13 cellular contexts compared by ENCODE assay signal in the genomic region with DNA sequence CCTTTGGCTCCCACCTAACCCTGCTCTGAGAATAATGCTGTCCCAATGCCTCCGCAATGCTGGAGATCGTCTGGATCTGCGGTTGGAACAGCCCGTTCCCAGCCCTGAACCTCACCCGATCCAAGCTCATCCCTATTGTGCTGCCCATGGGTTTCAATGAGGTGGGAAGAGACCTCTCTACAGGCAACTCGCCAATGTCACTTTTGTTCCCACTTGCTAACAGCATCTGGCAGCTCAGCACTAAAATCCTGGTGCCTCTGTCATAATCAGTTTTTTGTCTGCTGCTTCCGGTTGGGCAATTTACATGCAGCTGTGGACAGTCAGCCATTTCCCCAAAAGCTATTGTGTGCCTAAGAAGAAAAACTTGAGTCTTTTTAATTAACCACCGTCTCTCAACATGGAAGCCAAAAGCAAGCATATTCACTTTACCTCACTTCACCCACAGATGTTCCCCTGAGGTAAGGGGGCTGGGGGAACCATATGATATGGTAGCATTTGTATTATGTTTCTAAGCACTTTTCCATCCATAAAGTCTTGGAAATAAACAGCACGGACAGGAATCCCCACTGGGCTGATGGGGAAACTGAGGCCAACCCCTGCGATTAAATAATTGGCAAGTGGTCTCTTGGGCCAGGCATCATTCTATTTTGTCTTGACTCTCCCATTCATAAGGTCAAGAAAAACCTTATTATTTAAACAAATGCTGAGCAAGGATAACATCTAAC.
DNase-seq lines count a peak whose midpoint lies in the region; ATAC-seq and TF ChIP-seq lines count a peak whose summit lies in the region.
"Had no signal": no experiment of that assay in that cellular context is flagged by ENCODE, and none has a peak within 500 bp of the region (broad histone marks: within the 10 kb centered on the region; RNA-seq: fewer than 3 reads in every experiment).

No MANE protein-coding gene starts in this region.

- no peak overlapping the region for H3K4me3 Mint-ChIP-seq in CD4-positive, alpha-beta T cell
- H3K4me3 Mint-ChIP-seq: activated T-cell treated with anti-CD3 and anti-CD28 coated beads, Interleukin-2, amount 50 U/mL, for 4 hours; natural killer cell had no signal

- TF ChIP-seq CTCF in AG10803 (conservative IDR thresholded peaks at IDR 0.05; ENCODE audit: low read length) (no peak), left lung (IDR thresholded peaks at IDR 0.05) (no peak)
- no peak for TF ChIP-seq CTCF in CD4-positive, alpha-beta T cell (IDR thresholded peaks at IDR 0.05)

- no peaks in the 10 kb centered on the region for H3K4me1 Mint-ChIP-seq in CD4-positive, alpha-beta T cell (ENCODE audit: low read depth)
- H3K4me1 Mint-ChIP-seq: natural killer cell had no signal

- H3K9me3 Mint-ChIP-seq in CD4-positive, alpha-beta T cell, result no peaks in the 10 kb centered on the region
- H3K9me3 Mint-ChIP-seq: activated T-cell treated with anti-CD3 and anti-CD28 coated beads, Interleukin-2, amount 50 U/mL, for 4 hours; natural killer cell had no signal

- no peaks in the 10 kb centered on the region for H3K36me3 ChIP-seq in left lung
- H3K36me3 ChIP-seq: brain microvascular endothelial cell, SJSA1 had no signal

- CTCF ChIA-PET in CD4-positive, alpha-beta T cell (lab: Charles Lee), result no interaction called here

- POLR2A ChIA-PET in CD4-positive, alpha-beta T cell (lab: Charles Lee), result no interaction called here

- peak; percentile 37 for ATAC-seq in left lung
- ATAC-seq in CD4-positive, alpha-beta T cell (ENCODE audit: poor library complexity), result no peak
- ATAC-seq: activated T-cell treated with anti-CD3 and anti-CD28 coated beads, Interleukin-2, amount 50 U/mL, for 4 hours had no signal

- no peaks in the 10 kb centered on the region for H3K9me3 ChIP-seq in left lung
- no peaks in the 10 kb centered on the region for H3K9me3 ChIP-seq in CD4-positive, alpha-beta T cell (ENCODE audit: control insufficient read depth, low read length)
- H3K9me3 ChIP-seq: SJSA1 had no signal

- peaks cover 30% of the 10 kb centered on the region for H3K27me3 Mint-ChIP-seq in CD4-positive, alpha-beta T cell

- H3K27me3 ChIP-seq in left lung, result no peaks in the 10 kb centered on the region
- H3K27me3 ChIP-seq in CD4-positive, alpha-beta T cell (ENCODE audit: control insufficient read depth, insufficient read depth, low read length), result peaks cover 5% of the 10 kb centered on the region
- H3K27me3 ChIP-seq: brain microvascular endothelial cell, SJSA1 had no signal

- H3K4me1 ChIP-seq in left lung, result peaks cover 14 to 42% of the 10 kb centered on the region in 2 donors

- H3K4me3 ChIP-seq in AG10803 (ENCODE audit: low read length) (no peak overlapping the region), left lung (no peak overlapping the region)
- H3K4me3 ChIP-seq: SJSA1 had no signal

- intact Hi-C loops in left lung (cut with DNase I), result no loop called here
- intact Hi-C loops in CD4-positive, alpha-beta T cell (cut with DNase I, micrococcal nuclease), result no loop called here

- H3K27ac Mint-ChIP-seq in CD4-positive, alpha-beta T cell, result no peak overlapping the region
- H3K27ac Mint-ChIP-seq: natural killer cell had no signal

- DNase-seq in AG10803 (ENCODE audit: low read depth) (peak; percentile 52), Kasumi-1 (lab: John Stamatoyannopoulos, UW) (peak; percentile 87), SKM-1 (lab: John Stamatoyannopoulos, UW; ENCODE audit: unreplicated experiment) (peak; percentile 73), left lung (no peak), NCI-H2081 treated with DMSO at 0.1 percent for 48 hours (lab: John Stamatoyannopoulos, UW) (no peak), DMS114 treated with DMSO at 0.1 percent for 48 hours (lab: John Stamatoyannopoulos, UW; ENCODE audit: unreplicated experiment) (no peak)
- DNase-seq in activated CD4-positive, CD25-positive, alpha-beta regulatory T cell treated with anti-CD3 and anti-CD28 coated beads, Interleukin-2, amount 50 U/mL, for 72 hours, result no peak
- no peak for DNase-seq in CD4-positive, alpha-beta T cell
- DNase-seq: activated T-cell treated with anti-CD3 and anti-CD28 coated beads, Interleukin-2, amount 50 U/mL, for 4 hours; brain microvascular endothelial cell; natural killer cell; NCI-H2171 treated with DMSO at 0.1 percent for 48 hours had no signal

- H3K36me3 Mint-ChIP-seq in CD4-positive, alpha-beta T cell (ENCODE audit: low read depth), result no peaks in the 10 kb centered on the region
- H3K36me3 Mint-ChIP-seq: natural killer cell had no signal

- H3K27ac ChIP-seq in left lung, result peak overlapping the region; percentile 19 to 75
- H3K27ac ChIP-seq in CD4-positive, alpha-beta T cell (ENCODE audit: low read depth, low read length), result no peak overlapping the region
- H3K27ac ChIP-seq: brain microvascular endothelial cell, SJSA1 had no signal

Comparison
In these comparisons a context has a peak if more than half of its experiments do, and no peak if none do; other contexts are left out.
1. DNase-seq: peak in AG10803 (single experiment), Kasumi-1 (2 of 2) and SKM-1 (single experiment); none in left lung (0 of 2), NCI-H2081 treated with DMSO at 0.1 percent for 48 hours (single experiment), activated CD4-positive, CD25-positive, alpha-beta regulatory T cell treated with anti-CD3 and anti-CD28 coated beads, Interleukin-2, amount 50 U/mL, for 72 hours (single experiment), DMS114 treated with DMSO at 0.1 percent for 48 hours (single experiment) and CD4-positive, alpha-beta T cell (0 of 10).